2 cellular contexts compared by ENCODE assay signal in genomic region chr16:19960183-19960582, GRCh38.
TF ChIP-seq lines count a peak whose summit lies in the region.

No MANE protein-coding gene starts in this region.

TF ChIP-seq in GM12878, 131 proteins besides CTCF, POLR2A, EP300 and RAD21:
- TF ChIP-seq ZBTB40 (IDR thresholded peaks at IDR 0.05; ENCODE audit: borderline replicate concordance) (0 out of 2 replicates have a peak, but pooled peaks have one; percentile 32), RAD51 (IDR thresholded peaks at IDR 0.05) (no peak)

TF ChIP-seq in H1, 55 proteins besides CTCF, POLR2A, EP300 and RAD21:
- no peak for TF ChIP-seq SP1 (IDR thresholded peaks at IDR 0.05; ENCODE audit: low read depth, low read length)
- TF ChIP-seq HDAC6 (IDR thresholded peaks at IDR 0.05; ENCODE audit: low read depth, low read length): no peak
- TF ChIP-seq KDM4A (IDR thresholded peaks at IDR 0.05; ENCODE audit: low read depth, low read length, severe bottlenecking): no peak
- no peak for TF ChIP-seq GABPA (IDR thresholded peaks at IDR 0.05; ENCODE audit: borderline replicate concordance, insufficient read depth, low read length)
- TF ChIP-seq SP4 (IDR thresholded peaks at IDR 0.05; ENCODE audit: low read length): no peak
- no peak for TF ChIP-seq SIX5 (IDR thresholded peaks at IDR 0.05; ENCODE audit: low read depth, low read length)
- no peak for TF ChIP-seq JUN (IDR thresholded peaks at IDR 0.05; ENCODE audit: low read depth, low read length)
- no peak for TF ChIP-seq FOSL1 (IDR thresholded peaks at IDR 0.05; ENCODE audit: insufficient read depth, low read depth, low read length)
- TF ChIP-seq TBP (IDR thresholded peaks at IDR 0.05; ENCODE audit: low read depth, low read length): no peak
- TF ChIP-seq ASH2L (IDR thresholded peaks at IDR 0.05; ENCODE audit: low read length): no peak
- TF ChIP-seq KDM5A (IDR thresholded peaks at IDR 0.05; ENCODE audit: low read length): no peak
- TF ChIP-seq SUZ12 (IDR thresholded peaks at IDR 0.05; ENCODE audit: low read length): no peak
- no peak for TF ChIP-seq POLR2AphosphoS5 (IDR thresholded peaks at IDR 0.05; ENCODE audit: low read depth, low read length)
- no peak for TF ChIP-seq TAF1 (IDR thresholded peaks at IDR 0.05; ENCODE audit: low read depth, low read length)
- TF ChIP-seq BCL11A (IDR thresholded peaks at IDR 0.05; ENCODE audit: low read depth in 2 of 2, low read length in 2 of 2): no peak
- no peak for TF ChIP-seq RFX5 (IDR thresholded peaks at IDR 0.05; ENCODE audit: borderline replicate concordance, low read depth, low read length)
- no peak for TF ChIP-seq SRF (IDR thresholded peaks at IDR 0.05; ENCODE audit: low read depth, low read length)
